Comparison of ENCODE assay signal across 8 cellular contexts in the genomic region with DNA sequence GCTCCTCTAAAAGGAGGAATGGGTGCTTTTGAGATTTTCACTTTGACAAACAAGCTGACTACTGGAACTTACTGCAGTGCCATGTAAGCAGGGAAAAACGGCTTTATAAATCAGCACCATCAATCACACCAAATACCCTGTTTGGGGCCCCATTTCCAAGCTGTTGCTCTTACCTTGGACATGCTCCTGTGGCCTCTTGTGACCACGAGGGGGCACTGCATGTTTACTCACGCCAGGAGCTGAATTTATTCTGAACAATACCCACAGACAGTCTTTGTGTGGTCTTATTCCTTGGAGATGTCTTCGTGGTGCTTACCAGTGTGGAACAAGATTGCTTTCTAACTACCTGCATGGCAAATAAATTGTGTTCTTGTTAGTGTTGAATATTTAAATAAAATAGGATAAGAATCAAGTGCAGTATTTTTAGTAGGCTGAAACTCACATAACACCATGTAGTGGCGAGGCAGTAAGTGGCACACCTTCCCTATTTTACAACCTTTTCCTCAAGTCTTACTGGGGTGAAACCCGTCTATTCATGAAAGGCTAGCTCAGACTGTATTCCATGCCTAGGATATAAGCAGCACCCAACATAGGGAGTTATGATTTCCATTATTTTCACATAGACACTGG.
DNase-seq lines count a peak whose midpoint lies in the region; ATAC-seq and TF ChIP-seq lines count a peak whose summit lies in the region.

No MANE protein-coding gene starts in this region.

- no peaks in the 10 kb centered on the region for H3K27me3 ChIP-seq in tibial nerve

- H3K36me3 ChIP-seq in tibial nerve: no peaks in the 10 kb centered on the region

- H3K4me3 ChIP-seq in epithelial cell of esophagus (ENCODE audit: low read length) (no peak overlapping the region), tibial nerve (no peak overlapping the region)

- no peak for TF ChIP-seq EP300 in tibial nerve (IDR thresholded peaks at IDR 0.05)

- TF ChIP-seq POLR2A in tibial nerve (IDR thresholded peaks at IDR 0.05): no peak

- no peak overlapping the region for H3K27ac ChIP-seq in tibial nerve

- peak; percentile 6 for DNase-seq in DMS153 treated with DMSO at 0.1 percent for 48 hours (lab: John Stamatoyannopoulos, UW; ENCODE audit: unreplicated experiment)
- no peak for DNase-seq in DMS153 (lab: John Stamatoyannopoulos, UW)
- DNase-seq in epithelial cell of esophagus (ENCODE audit: low read depth): peak; percentile 77
- DNase-seq in midbrain (lab: John Stamatoyannopoulos, UW): peak; percentile 69
- DNase-seq in tibial nerve (ENCODE audit: low spot score in 2 of 2): peak; percentile 37 to 57

- TF ChIP-seq CTCF in LNCAP (IDR thresholded peaks at IDR 0.05) (peak; percentile 86), epithelial cell of esophagus (IDR thresholded peaks at IDR 0.05; ENCODE audit: insufficient read depth, low read depth, low read length, missing control alignments) (peak; percentile 91), tibial nerve (IDR thresholded peaks at IDR 0.05) (peak; percentile 37 to 59 (median 50))

- peak; percentile 73 for ATAC-seq in GM21528 (IDR thresholded peaks at IDR 0.05; ENCODE audit: low FRiP score, unreplicated experiment)
- peak; percentile 83 for ATAC-seq in SK-N-SH treated with all-trans-retinoic acid at 6 μM for 48 hours

- H3K9me3 ChIP-seq in tibial nerve: no peaks in the 10 kb centered on the region

- 33 to 38% methylated on average over 6 of the region's 6 CpGs for WGBS in tibial nerve, 2 donors

- no peaks in the 10 kb centered on the region for H3K4me1 ChIP-seq in tibial nerve

TF ChIP-seq in SK-N-SH treated with all-trans-retinoic acid at 6 μM for 48 hours, 23 proteins besides CTCF, POLR2A, EP300 and RAD21:
- TF ChIP-seq ZNF70 (CRISPR knock-in tag; IDR thresholded peaks at IDR 0.05) (no peak), PPARA (CRISPR knock-in tag; IDR thresholded peaks at IDR 0.05; ENCODE audit: borderline replicate concordance) (no peak), ZFP30 (CRISPR knock-in tag; IDR thresholded peaks at IDR 0.05) (no peak), BACH2 (CRISPR knock-in tag; IDR thresholded peaks at IDR 0.05; ENCODE audit: borderline replicate concordance) (no peak), ARNTL (CRISPR knock-in tag; IDR thresholded peaks at IDR 0.05; ENCODE audit: borderline replicate concordance, low read depth) (no peak), ESRRG (CRISPR knock-in tag; IDR thresholded peaks at IDR 0.05) (no peak), OSR1 (CRISPR knock-in tag; IDR thresholded peaks at IDR 0.05) (no peak), ZNF565 (CRISPR knock-in tag; conservative IDR thresholded peaks at IDR 0.05; ENCODE audit: low read depth) (no peak), TOX (CRISPR knock-in tag; IDR thresholded peaks at IDR 0.05; ENCODE audit: borderline replicate concordance) (no peak), TSHZ2 (CRISPR knock-in tag; IDR thresholded peaks at IDR 0.05) (no peak), CSDC2 (CRISPR knock-in tag; IDR thresholded peaks at IDR 0.05) (no peak), TCF4 (CRISPR knock-in tag; IDR thresholded peaks at IDR 0.05; ENCODE audit: borderline replicate concordance) (no peak), ZNF8 (CRISPR knock-in tag; IDR thresholded peaks at IDR 0.05) (no peak), RARB (CRISPR knock-in tag; IDR thresholded peaks at IDR 0.05) (no peak), GLIS3 (CRISPR knock-in tag; IDR thresholded peaks at IDR 0.05) (no peak), POU6F1 (CRISPR knock-in tag; IDR thresholded peaks at IDR 0.05; ENCODE audit: borderline replicate concordance, low read depth) (no peak)
- TF ChIP-seq, protein P1, sequence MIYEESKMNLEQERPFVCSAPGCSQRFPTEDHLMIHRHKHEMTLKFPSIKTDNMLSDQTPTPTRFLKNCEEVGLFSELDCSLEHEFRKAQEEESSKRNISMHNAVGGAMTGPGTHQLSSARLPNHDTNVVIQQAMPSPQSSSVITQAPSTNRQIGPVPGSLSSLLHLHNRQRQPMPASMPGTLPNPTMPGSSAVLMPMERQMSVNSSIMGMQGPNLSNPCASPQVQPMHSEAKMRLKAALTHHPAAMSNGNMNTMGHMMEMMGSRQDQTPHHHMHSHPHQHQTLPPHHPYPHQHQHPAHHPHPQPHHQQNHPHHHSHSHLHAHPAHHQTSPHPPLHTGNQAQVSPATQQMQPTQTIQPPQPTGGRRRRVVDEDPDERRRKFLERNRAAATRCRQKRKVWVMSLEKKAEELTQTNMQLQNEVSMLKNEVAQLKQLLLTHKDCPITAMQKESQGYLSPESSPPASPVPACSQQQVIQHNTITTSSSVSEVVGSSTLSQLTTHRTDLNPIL (CRISPR knock-in tag; IDR thresholded peaks at IDR 0.05; ENCODE audit: low read depth): no peak
- TF ChIP-seq, protein P2, sequence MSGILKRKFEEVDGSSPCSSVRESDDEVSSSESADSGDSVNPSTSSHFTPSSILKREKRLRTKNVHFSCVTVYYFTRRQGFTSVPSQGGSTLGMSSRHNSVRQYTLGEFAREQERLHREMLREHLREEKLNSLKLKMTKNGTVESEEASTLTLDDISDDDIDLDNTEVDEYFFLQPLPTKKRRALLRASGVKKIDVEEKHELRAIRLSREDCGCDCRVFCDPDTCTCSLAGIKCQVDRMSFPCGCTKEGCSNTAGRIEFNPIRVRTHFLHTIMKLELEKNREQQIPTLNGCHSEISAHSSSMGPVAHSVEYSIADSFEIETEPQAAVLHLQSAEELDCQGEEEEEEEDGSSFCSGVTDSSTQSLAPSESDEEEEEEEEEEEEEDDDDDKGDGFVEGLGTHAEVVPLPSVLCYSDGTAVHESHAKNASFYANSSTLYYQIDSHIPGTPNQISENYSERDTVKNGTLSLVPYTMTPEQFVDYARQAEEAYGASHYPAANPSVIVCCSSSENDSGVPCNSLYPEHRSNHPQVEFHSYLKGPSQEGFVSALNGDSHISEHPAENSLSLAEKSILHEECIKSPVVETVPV (CRISPR knock-in tag; IDR thresholded peaks at IDR 0.05): no peak
